15 cellular contexts compared by ENCODE assay signal in the genomic region with DNA sequence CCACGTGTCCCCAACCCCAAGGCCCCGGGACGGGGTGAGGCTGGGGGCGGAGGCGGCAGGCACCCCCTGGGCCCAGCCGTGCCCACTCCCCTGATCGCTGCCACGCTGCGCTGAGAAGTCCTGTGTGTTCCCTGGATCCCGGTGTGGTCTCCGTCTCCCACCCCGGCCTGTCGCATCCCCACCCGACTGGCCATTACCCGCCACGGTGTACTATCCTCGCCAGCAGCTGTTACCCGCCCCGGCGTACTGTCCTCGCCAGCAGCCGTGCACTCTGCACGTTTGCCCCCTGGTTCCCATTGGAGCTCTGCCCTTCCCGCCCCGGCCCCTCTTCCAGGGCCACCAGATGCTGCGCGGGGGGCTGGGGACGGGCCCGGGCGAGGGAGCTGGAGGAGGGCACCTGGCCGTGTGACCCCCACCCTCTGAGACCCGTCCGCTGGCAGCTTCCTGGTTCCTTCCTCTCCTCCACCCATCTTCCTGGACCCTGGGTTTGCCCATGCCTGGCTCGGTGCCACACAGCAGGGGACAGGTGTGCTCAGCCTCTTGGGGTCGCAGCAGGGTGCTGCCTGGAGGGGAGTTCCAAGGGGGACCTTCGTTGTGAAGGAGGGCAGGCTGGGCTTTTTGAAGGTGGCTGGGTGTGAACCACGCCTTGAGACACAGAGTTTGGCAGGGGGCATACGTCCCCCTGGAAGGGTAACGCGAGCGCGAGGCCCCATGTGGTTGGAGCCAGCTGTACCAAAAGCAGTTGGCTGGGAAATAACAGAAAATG. TPM values are rescaled to one million over a fixed set of nuclear protein-coding genes. Genes with fewer than 3 reads are reported as not detected.
A peak's percentile ranks its signal among the peaks of the same experiment; 100 is the strongest.
DNase-seq lines count a peak whose midpoint lies in the region; ATAC-seq and TF ChIP-seq lines count a peak whose summit lies in the region.
"Had no signal": no experiment of that assay in that cellular context is flagged by ENCODE, and none has a peak within 500 bp of the region (broad histone marks: within the 10 kb centered on the region; RNA-seq: fewer than 3 reads in every experiment).

No MANE protein-coding gene starts in this region.

- H3K27me3 ChIP-seq in A673 (replicated peaks; ENCODE audit: insufficient read depth, low read depth, low read length, poor library complexity): no peaks in the 10 kb centered on the region
- H3K27me3 ChIP-seq in PC-3 (ENCODE audit: low read length): no peaks in the 10 kb centered on the region
- H3K27me3 ChIP-seq in thyroid gland: no peaks in the 10 kb centered on the region
- H3K27me3 ChIP-seq: SJSA1 had no signal

- ATAC-seq in PC-3: no peak
- ATAC-seq: A549 had no signal

- POLR2A ChIA-PET in A673 (lab: Charles Lee; ENCODE audit: low non-redundant PET): no interaction called here
- POLR2A ChIA-PET in HEK293 (lab: Yijun Ruan, JAX): interaction anchor here (1.4 kb wide), 1 partner anchor 20 kb away, joined by 6 read pairs; the partner anchor contains the start of gene BAHCC1
- POLR2A ChIA-PET in PC-3 (lab: Charles Lee; ENCODE audit: unreplicated experiment): no interaction called here

- H3K9me3 ChIP-seq in A673 (ENCODE audit: low read depth, low read length, poor library complexity, severe bottlenecking) (no peaks in the 10 kb centered on the region), HEK293 (ENCODE audit: control insufficient read depth, insufficient read depth, low read depth, low read length) (no peaks in the 10 kb centered on the region), PC-3 (ENCODE audit: low read length) (no peaks in the 10 kb centered on the region), thyroid gland (no peaks in the 10 kb centered on the region)
- H3K9me3 ChIP-seq: A549, SJSA1 had no signal

- peaks cover 3% of the 10 kb centered on the region for H3F3A ChIP-seq in PC-3 (ENCODE audit: low read length, unreplicated experiment)

- peaks cover 63% of the 10 kb centered on the region for H3K4me1 ChIP-seq in A673 (ENCODE audit: insufficient read depth, low read length, poor library complexity, severe bottlenecking)
- H3K4me1 ChIP-seq in HEK293 (ENCODE audit: control insufficient read depth, insufficient read depth, low read length): peaks cover 8% of the 10 kb centered on the region
- H3K4me1 ChIP-seq in PC-3 (ENCODE audit: insufficient read depth, low read length): peaks cover 26% of the 10 kb centered on the region
- H3K4me1 ChIP-seq in thyroid gland: peaks cover 10 to 56% of the 10 kb centered on the region in 2 donors

- H4K20me1 ChIP-seq in PC-3 (ENCODE audit: low read length): no peaks in the 10 kb centered on the region

- TF ChIP-seq CTCF in A673 (conservative IDR thresholded peaks at IDR 0.05; ENCODE audit: low read depth, low read length): no peak
- no peak for TF ChIP-seq CTCF in HEK293 (tag by site-specific recombination; IDR thresholded peaks at IDR 0.05)
- TF ChIP-seq CTCF in PC-3 (conservative IDR thresholded peaks at IDR 0.05; ENCODE audit: low read depth, low read length): no peak
- no peak for TF ChIP-seq CTCF in thyroid gland (IDR thresholded peaks at IDR 0.05)

- BruUV-seq in A673 (replicated peaks; lab: Mats Ljungman, UMichigan) (no TSS peak), PC-3 (replicated peaks; lab: Mats Ljungman, UMichigan) (no TSS peak)

- no peak for TF ChIP-seq POLR2A in thyroid gland (IDR thresholded peaks at IDR 0.05)

- intact Hi-C loops in A673 (cut with micrococcal nuclease; ENCODE audit: unreplicated experiment): no loop called here
- intact Hi-C loops in PC-3 (cut with micrococcal nuclease): no loop called here
- intact Hi-C loops in thyroid gland (cut with DNase I): no loop called here

- DNase-seq in A673 (ENCODE audit: low spot score) (no peak), NCI-H345 treated with DMSO at 0.1 percent for 48 hours (lab: John Stamatoyannopoulos, UW; ENCODE audit: unreplicated experiment) (peak; percentile 65), SHP77 treated with DMSO at 0.1 percent for 48 hours (lab: John Stamatoyannopoulos, UW) (peak; percentile 42), PC-3 (no peak), GDM1 (lab: John Stamatoyannopoulos, UW) (no peak), hippocampal formation (lab: John Stamatoyannopoulos, UW) (no peak), thyroid gland (no peak)
- DNase-seq: HCEC 1CT, NCI-H1694, NCI-H226, NCI-H774, SW 1271 had no signal

- no peaks in the 10 kb centered on the region for H3K79me2 ChIP-seq in PC-3 (ENCODE audit: low read length)

- 89 to 91% methylated on average over 34 to 37 of the region's 42 CpGs for WGBS in thyroid gland, 2 donors

- no peak overlapping the region for H2AFZ ChIP-seq in PC-3 (ENCODE audit: low read length)

- H3K27ac ChIP-seq in A673 (ENCODE audit: low read depth, low read length, poor library complexity, severe bottlenecking) (peak overlapping the region; percentile 67), HEK293 (ENCODE audit: extremely low read depth, low read depth, low read length) (no peak overlapping the region), PC-3 (ENCODE audit: low read length) (no peak overlapping the region), thyroid gland (no peak overlapping the region)
- H3K27ac ChIP-seq: SJSA1 had no signal

- CTCF ChIA-PET in A673 (lab: Charles Lee) (no interaction called here), HEK293 (lab: Yijun Ruan, JAX) (interaction anchor here (2.3 kb wide), 1 partner anchor 70 kb away, joined by 8 read pairs; no protein-coding TSS in a partner anchor), PC-3 (lab: Charles Lee) (no interaction called here)

- no peaks in the 10 kb centered on the region for H3K36me3 ChIP-seq in A673 (ENCODE audit: insufficient read depth, low read length, poor library complexity, severe bottlenecking)
- no peaks in the 10 kb centered on the region for H3K36me3 ChIP-seq in HEK293 (ENCODE audit: control insufficient read depth in 2 of 2, insufficient read depth in 1 of 2, low read length in 2 of 2)
- no peaks in the 10 kb centered on the region for H3K36me3 ChIP-seq in PC-3 (ENCODE audit: low read depth, low read length)
- no peaks in the 10 kb centered on the region for H3K36me3 ChIP-seq in thyroid gland
- H3K36me3 ChIP-seq: SJSA1 had no signal

- H3K4me2 ChIP-seq in PC-3 (ENCODE audit: low read length): no peak overlapping the region
- H3K4me2 ChIP-seq: A549 had no signal

- no peaks in the 10 kb centered on the region for H3K9me2 ChIP-seq in PC-3 (replicated peaks; ENCODE audit: low read length)

- no peak overlapping the region for H3K9ac ChIP-seq in PC-3 (ENCODE audit: low read length)

- H3K4me3 ChIP-seq in A673 (ENCODE audit: low read depth, low read length, poor library complexity, severe bottlenecking): no peak overlapping the region
- no peak overlapping the region for H3K4me3 ChIP-seq in HEK293 (ENCODE audit: low read depth, low read length)
- H3K4me3 ChIP-seq in PC-3 (ENCODE audit: low read length): no peak overlapping the region
- no peak overlapping the region for H3K4me3 ChIP-seq in thyroid gland (replicated peaks in 1 of 3)
- H3K4me3 ChIP-seq: A549, SJSA1 had no signal

TF ChIP-seq in HEK293, 187 proteins besides CTCF, POLR2A, EP300 and RAD21:
- TF ChIP-seq RBAK (tag by site-specific recombination; IDR thresholded peaks at IDR 0.05): no peak
- TF ChIP-seq GLIS2 (tag by site-specific recombination; IDR thresholded peaks at IDR 0.05): 0 out of 2 replicates have a peak, but pooled peaks have one; percentile 12
- no peak for TF ChIP-seq ZNF335 (tag by site-specific recombination; conservative IDR thresholded peaks at IDR 0.05)
- peak; percentile 72 for TF ChIP-seq ZIC2 (tag by site-specific recombination; IDR thresholded peaks at IDR 0.05)
- TF ChIP-seq GLIS1 (tag by site-specific recombination; IDR thresholded peaks at IDR 0.05): peak; percentile 82
- TF ChIP-seq, protein P1, sequence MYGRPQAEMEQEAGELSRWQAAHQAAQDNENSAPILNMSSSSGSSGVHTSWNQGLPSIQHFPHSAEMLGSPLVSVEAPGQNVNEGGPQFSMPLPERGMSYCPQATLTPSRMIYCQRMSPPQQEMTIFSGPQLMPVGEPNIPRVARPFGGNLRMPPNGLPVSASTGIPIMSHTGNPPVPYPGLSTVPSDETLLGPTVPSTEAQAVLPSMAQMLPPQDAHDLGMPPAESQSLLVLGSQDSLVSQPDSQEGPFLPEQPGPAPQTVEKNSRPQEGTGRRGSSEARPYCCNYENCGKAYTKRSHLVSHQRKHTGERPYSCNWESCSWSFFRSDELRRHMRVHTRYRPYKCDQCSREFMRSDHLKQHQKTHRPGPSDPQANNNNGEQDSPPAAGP (tag by site-specific recombination; IDR thresholded peaks at IDR 0.05): no peak

RNA-seq across cellular contexts. Expression of gene BAHCC1, which starts 19.7 kb away (rescaled TPM):
- total RNA-seq in A673 (2021) (74.2 and 80.6 TPM in 2 replicates), PC-3 (2014; rRNA removed) (9.9 and 16.9 TPM in 2 replicates), thyroid gland (10 to 100 TPM; 13.7 to 33.7 (median 23.9) TPM)

Comparison
In these comparisons a context has a peak if more than half of its experiments do, and no peak if none do; other contexts are left out.
1. DNase-seq: peak in NCI-H345 treated with DMSO at 0.1 percent for 48 hours (single experiment) and SHP77 treated with DMSO at 0.1 percent for 48 hours (single experiment); none in A673 (single experiment), PC-3 (single experiment), GDM1 (single experiment), hippocampal formation (0 of 2) and thyroid gland (0 of 2).